In genomic region chr7:13990984-13991790, GRCh38 we compare ENCODE assay signal across 8 cellular contexts. TPM values are rescaled to one million over a fixed set of nuclear protein-coding genes. Genes with fewer than 3 reads are reported as not detected.
DNase-seq lines count a peak whose midpoint lies in the region; ATAC-seq and TF ChIP-seq lines count a peak whose summit lies in the region.

No MANE protein-coding gene starts in this region.

- BruUV-seq in OCI-LY7 (replicated peaks; lab: Mats Ljungman, UMichigan), result no TSS peak

- no peak overlapping the region for H2AFZ ChIP-seq in OCI-LY7 (ENCODE audit: low read length)

- no peak for TF ChIP-seq CTCF in CD4-positive, alpha-beta T cell (IDR thresholded peaks at IDR 0.05)
- TF ChIP-seq CTCF in OCI-LY7 (conservative IDR thresholded peaks at IDR 0.05; ENCODE audit: low read length), result no peak

- H3K27ac ChIP-seq in CD4-positive, alpha-beta T cell (ENCODE audit: low read depth, low read length), result no peak overlapping the region
- H3K27ac ChIP-seq in OCI-LY7 (ENCODE audit: low read depth, low read length, poor library complexity, severe bottlenecking), result no peak overlapping the region

- H3K4me3 ChIP-seq in OCI-LY7 (ENCODE audit: low read depth, low read length, poor library complexity, severe bottlenecking) (peak overlapping the region; percentile 23), mucosa of stomach (ENCODE audit: low read length) (peak overlapping the region; percentile 85)

- ATAC-seq in CD4-positive, alpha-beta T cell (ENCODE audit: poor library complexity), result peak; percentile 54
- ATAC-seq in GM21360 (IDR thresholded peaks at IDR 0.05; ENCODE audit: unreplicated experiment), result peak; percentile 83

- H3K9ac ChIP-seq in mucosa of stomach (ENCODE audit: low read length), result peak overlapping the region; percentile 63

- H3K36me3 ChIP-seq in OCI-LY7 (ENCODE audit: insufficient read depth, low read length) (no peaks in the 10 kb centered on the region), mucosa of stomach (ENCODE audit: control insufficient read depth, insufficient read depth, low read length) (no peaks in the 10 kb centered on the region)

- intact Hi-C loops in CD4-positive, alpha-beta T cell (cut with DNase I, micrococcal nuclease), result no loop called here
- intact Hi-C loops in OCI-LY7 (cut with micrococcal nuclease; ENCODE audit: unreplicated experiment), result no loop called here

- H3K9me3 ChIP-seq in CD4-positive, alpha-beta T cell (ENCODE audit: control insufficient read depth, low read length), result no peaks in the 10 kb centered on the region
- no peaks in the 10 kb centered on the region for H3K9me3 ChIP-seq in OCI-LY7 (ENCODE audit: low read length)
- H3K9me3 ChIP-seq in mucosa of stomach (ENCODE audit: control insufficient read depth, low read length), result no peaks in the 10 kb centered on the region

- H4K20me1 ChIP-seq in OCI-LY7 (ENCODE audit: insufficient read depth, low read length), result no peaks in the 10 kb centered on the region

- CTCF ChIA-PET in CD4-positive, alpha-beta T cell (lab: Charles Lee), result no interaction called here
- CTCF ChIA-PET in OCI-LY7 (lab: Charles Lee; ENCODE audit: unreplicated experiment), result no interaction called here

- peaks cover 32% of the 10 kb centered on the region for H3K27me3 ChIP-seq in CD4-positive, alpha-beta T cell (ENCODE audit: control insufficient read depth, insufficient read depth, low read length)
- H3K27me3 ChIP-seq in mucosa of stomach (ENCODE audit: control insufficient read depth, insufficient read depth, low read length), result no peaks in the 10 kb centered on the region

- no peaks in the 10 kb centered on the region for H3K9me3 Mint-ChIP-seq in CD4-positive, alpha-beta T cell
- no peaks in the 10 kb centered on the region for H3K9me3 Mint-ChIP-seq in activated T-cell treated with anti-CD3 and anti-CD28 coated beads, Interleukin-2, amount 50 U/mL, for 24 hours

- no peak overlapping the region for H3K4me3 Mint-ChIP-seq in CD4-positive, alpha-beta T cell
- H3K4me3 Mint-ChIP-seq in activated T-cell treated with anti-CD3 and anti-CD28 coated beads, Interleukin-2, amount 50 U/mL, for 24 hours, result no peak overlapping the region

- peaks cover 22% of the 10 kb centered on the region for H3K27me3 Mint-ChIP-seq in CD4-positive, alpha-beta T cell
- peaks cover 9% of the 10 kb centered on the region for H3K27me3 Mint-ChIP-seq in activated T-cell treated with anti-CD3 and anti-CD28 coated beads, Interleukin-2, amount 50 U/mL, for 24 hours

- H3K4me1 ChIP-seq in OCI-LY7 (ENCODE audit: insufficient read depth, low read length, poor library complexity, severe bottlenecking), result no peaks in the 10 kb centered on the region
- peaks cover 9% of the 10 kb centered on the region for H3K4me1 ChIP-seq in mucosa of stomach (ENCODE audit: control insufficient read depth, insufficient read depth, low read length)

- no peak overlapping the region for H3K4me2 ChIP-seq in OCI-LY7 (ENCODE audit: low read length)

- POLR2A ChIA-PET in CD4-positive, alpha-beta T cell (lab: Charles Lee), result no interaction called here
- POLR2A ChIA-PET in OCI-LY7 (lab: Charles Lee), result interaction anchor here (1.0 kb wide), 1 partner anchor 43 kb away, joined by 3 read pairs; no protein-coding TSS in a partner anchor

- no peaks in the 10 kb centered on the region for H3K79me2 ChIP-seq in OCI-LY7 (ENCODE audit: insufficient read depth, low read depth, low read length)

- DNase-seq in CD4-positive, alpha-beta T cell, result peak in 8 of 10 experiments; percentile 15 to 39 (median 20)
- DNase-seq in HUDEP-2 (lab: John Stamatoyannopoulos, UW; ENCODE audit: unreplicated experiment in 76 of 76) (peak in 68 of 76 experiments; percentile 1 to 90 (median 71)), OCI-LY7 (ENCODE audit: low spot score) (no peak), fibroblast of gingiva (ENCODE audit: low read depth) (peak; percentile 99)
- DNase-seq in activated T-cell treated with anti-CD3 and anti-CD28 coated beads, Interleukin-2, amount 50 U/mL, for 24 hours, result peak; percentile 77
- DNase-seq in stimulated activated CD8-positive, alpha-beta memory T cell treated with anti-CD3 and anti-CD28 coated beads, Interleukin-4, amount 100 ng/mL, for 24 hours (ENCODE audit: low read depth), result peak; percentile 65

- H3K36me3 Mint-ChIP-seq in CD4-positive, alpha-beta T cell (ENCODE audit: low read depth), result no peaks in the 10 kb centered on the region
- no peaks in the 10 kb centered on the region for H3K36me3 Mint-ChIP-seq in activated T-cell treated with anti-CD3 and anti-CD28 coated beads, Interleukin-2, amount 50 U/mL, for 24 hours (ENCODE audit: low read depth)

- H3K9me2 ChIP-seq in OCI-LY7 (ENCODE audit: insufficient read depth, low read length), result no peaks in the 10 kb centered on the region

- no peaks in the 10 kb centered on the region for H3K4me1 Mint-ChIP-seq in CD4-positive, alpha-beta T cell (ENCODE audit: low read depth)
- H3K4me1 Mint-ChIP-seq in activated T-cell treated with anti-CD3 and anti-CD28 coated beads, Interleukin-2, amount 50 U/mL, for 24 hours (ENCODE audit: low read depth), result no peaks in the 10 kb centered on the region

- H3K27ac Mint-ChIP-seq in CD4-positive, alpha-beta T cell, result no peak overlapping the region
- H3K27ac Mint-ChIP-seq in activated T-cell treated with anti-CD3 and anti-CD28 coated beads, Interleukin-2, amount 50 U/mL, for 24 hours, result no peak overlapping the region

RNA-seq across cellular contexts. Expression of gene ETV1, which starts 1.7 kb away (rescaled TPM):
- total RNA-seq in CD4-positive, alpha-beta T cell, result not detected
- not detected in 2 replicates for total RNA-seq in OCI-LY7 (2014; rRNA removed; shearing (Covaris generic))
- not detected in 2 replicates for total RNA-seq in OCI-LY7 (2022)
